8 cellular contexts compared by ENCODE assay signal in the genomic region with DNA sequence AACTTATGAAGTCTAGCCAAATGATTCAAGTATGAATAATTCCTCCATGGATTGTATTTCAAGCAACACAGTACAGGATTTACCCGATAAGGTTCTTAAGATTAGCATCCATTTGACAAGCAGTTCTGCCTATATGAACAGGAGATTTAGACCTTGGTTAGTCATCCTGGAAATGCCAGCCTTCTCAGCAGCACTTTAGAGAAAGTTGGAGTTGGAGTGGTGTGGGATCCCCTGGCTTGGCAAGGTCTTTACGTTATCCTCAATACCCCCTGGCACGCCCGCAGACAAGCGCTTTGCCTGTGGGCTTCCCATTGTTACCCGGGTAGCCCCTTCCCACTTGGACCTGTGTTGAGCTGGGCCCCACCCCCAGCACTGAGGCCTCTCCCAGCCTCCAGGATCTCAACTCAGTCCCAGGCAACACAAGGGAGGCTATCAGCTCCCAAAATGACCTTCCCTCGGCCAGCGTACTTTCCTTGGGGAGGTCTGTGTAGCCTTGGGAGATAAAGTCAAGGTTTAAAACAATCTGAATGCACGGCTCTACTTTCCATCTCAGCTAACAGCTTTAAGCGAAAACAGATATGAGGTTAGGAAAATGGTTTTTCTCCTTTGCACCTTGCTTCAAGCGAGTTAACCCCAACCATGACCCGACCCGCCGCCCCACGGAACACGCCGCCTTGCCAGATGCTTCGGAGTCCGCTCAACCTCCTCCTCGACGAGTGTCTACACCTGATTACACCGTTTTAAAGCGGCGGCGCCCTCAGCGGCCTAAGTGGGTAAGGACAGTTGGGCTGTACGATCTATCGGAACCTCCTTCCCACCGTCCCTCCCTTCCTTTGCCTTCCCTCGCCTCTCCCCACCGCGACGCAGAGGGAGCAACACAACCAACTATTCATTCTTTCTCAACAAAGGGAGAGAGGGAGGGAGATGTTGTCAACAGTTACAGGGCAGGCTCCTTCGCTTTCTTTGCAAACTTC. TPM values are rescaled to one million over a fixed set of nuclear protein-coding genes. Genes with fewer than 3 reads are reported as not detected.
DNase-seq lines count a peak whose midpoint lies in the region; ATAC-seq and TF ChIP-seq lines count a peak whose summit lies in the region.

No MANE protein-coding gene starts in this region.

- peaks cover 15% of the 10 kb centered on the region for H3K4me1 ChIP-seq in muscle layer of colon (ENCODE audit: insufficient read depth, low read length)

- H3K4me1 Mint-ChIP-seq in activated T-cell treated with anti-CD3 and anti-CD28 coated beads, Interleukin-2, amount 50 U/mL, for 24 hours (ENCODE audit: low read depth) = peaks cover 9% of the 10 kb centered on the region

- no peaks in the 10 kb centered on the region for H3K9me3 Mint-ChIP-seq in activated T-cell treated with anti-CD3 and anti-CD28 coated beads, Interleukin-2, amount 50 U/mL, for 24 hours

- peak; percentile 77 for ATAC-seq in HG02642 (IDR thresholded peaks at IDR 0.05; ENCODE audit: poor library complexity, unreplicated experiment)

- H3K36me3 ChIP-seq in muscle layer of colon (ENCODE audit: insufficient read depth, low read length) = no peaks in the 10 kb centered on the region

- TF ChIP-seq CTCF in GM12874 (IDR thresholded peaks at IDR 0.05; ENCODE audit: insufficient read depth, low read depth, low read length) (peak; percentile 69), fibroblast of mammary gland (conservative IDR thresholded peaks at IDR 0.05; ENCODE audit: control insufficient read depth, insufficient read depth, low read depth, low read length) (peak; percentile 63)

- H3K27ac ChIP-seq in muscle layer of colon (ENCODE audit: low read depth, low read length) = peak overlapping the region; percentile 76

- H3K9me3 ChIP-seq in muscle layer of colon (ENCODE audit: low read length) = no peaks in the 10 kb centered on the region

- H3K4me3 ChIP-seq in fibroblast of mammary gland (ENCODE audit: control insufficient read depth, low read depth, low read length) = peak overlapping the region; percentile 75
- H3K4me3 ChIP-seq in muscle layer of colon (ENCODE audit: low read depth in 1 of 2, low read length in 2 of 2) = peak overlapping the region; percentile 73 to 87

- DNase-seq in A172 (ENCODE audit: low spot score) (peak; percentile 86), NCI-H2227 treated with DMSO at 0.1 percent for 48 hours (lab: John Stamatoyannopoulos, UW) (peak; percentile 80), fibroblast of mammary gland (ENCODE audit: low read depth) (peak; percentile 89), superior temporal gyrus (ENCODE audit: extremely low spot score) (peak; percentile 59)
- DNase-seq in activated T-cell treated with anti-CD3 and anti-CD28 coated beads, Interleukin-2, amount 50 U/mL, for 24 hours = peak; percentile 68

- H3K4me3 Mint-ChIP-seq in activated T-cell treated with anti-CD3 and anti-CD28 coated beads, Interleukin-2, amount 50 U/mL, for 24 hours = peak overlapping the region; percentile 78

- H3K27me3 Mint-ChIP-seq in activated T-cell treated with anti-CD3 and anti-CD28 coated beads, Interleukin-2, amount 50 U/mL, for 24 hours = peaks cover 69% of the 10 kb centered on the region

- H3K9ac ChIP-seq in muscle layer of colon (ENCODE audit: low read length) = peak overlapping the region; percentile 6

- H3K27me3 ChIP-seq in muscle layer of colon (ENCODE audit: control insufficient read depth in 1 of 2, insufficient read depth in 2 of 2, low read length in 2 of 2) = no peaks in the 10 kb centered on the region

- H3K27ac Mint-ChIP-seq in activated T-cell treated with anti-CD3 and anti-CD28 coated beads, Interleukin-2, amount 50 U/mL, for 24 hours = no peak overlapping the region

- no peaks in the 10 kb centered on the region for H3K36me3 Mint-ChIP-seq in activated T-cell treated with anti-CD3 and anti-CD28 coated beads, Interleukin-2, amount 50 U/mL, for 24 hours (ENCODE audit: low read depth)

RNA-seq across cellular contexts. Expression of a gene that starts 1.2 kb away (rescaled TPM):
- total RNA-seq in A172 (2014; rRNA removed; shearing (Covaris generic)) = 33.1 and 34.3 TPM in 2 replicates

Comparison
In these comparisons a context has a peak if more than half of its experiments do, and no peak if none do; other contexts are left out.
1. Peak in every context shown above with its lines: DNase-seq, ATAC-seq, H3K4me3 ChIP-seq and H3K27ac ChIP-seq.